21 cellular contexts compared by ENCODE assay signal in the genomic region with DNA sequence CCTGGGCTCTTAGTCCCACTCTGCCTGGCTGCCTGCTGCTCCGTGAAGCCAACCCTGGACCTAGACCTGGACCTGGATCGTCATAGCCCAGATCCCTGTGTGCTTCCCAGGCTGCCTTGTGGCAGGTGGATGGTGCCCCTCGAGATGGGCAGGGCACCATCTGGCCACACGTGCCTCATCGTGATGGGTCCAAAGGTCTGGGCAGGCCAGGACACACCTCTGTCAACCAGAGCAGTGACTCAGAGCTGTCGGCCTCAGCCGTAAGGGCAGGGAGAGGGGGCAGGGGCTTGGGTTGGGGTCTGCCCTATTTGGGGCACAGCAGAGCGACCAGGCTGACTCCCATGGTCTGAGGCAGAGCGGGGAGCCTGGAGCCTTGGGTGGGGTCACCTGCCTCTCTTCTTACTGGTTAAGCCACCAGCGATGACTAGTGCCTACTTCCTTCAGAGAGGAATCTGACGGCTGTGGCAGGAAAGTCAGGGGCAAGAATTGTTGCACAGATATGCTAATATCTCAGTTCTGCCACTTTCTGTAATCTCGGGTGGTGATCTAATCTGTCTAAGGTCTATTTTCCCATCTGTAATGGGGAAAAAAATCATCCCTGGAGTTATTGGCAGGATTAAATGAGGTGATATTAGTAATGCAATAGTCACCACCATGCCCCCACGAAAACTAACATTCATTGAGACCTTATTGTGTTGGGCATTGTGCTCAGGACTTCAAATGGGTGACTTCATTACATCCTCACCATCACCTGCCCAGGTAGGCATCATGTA. TPM values are rescaled to one million over a fixed set of nuclear protein-coding genes. Genes with fewer than 3 reads are reported as not detected.
DNase-seq lines count a peak whose midpoint lies in the region; ATAC-seq and TF ChIP-seq lines count a peak whose summit lies in the region.
"Had no signal": no experiment of that assay in that cellular context is flagged by ENCODE, and none has a peak within 500 bp of the region (broad histone marks: within the 10 kb centered on the region; RNA-seq: fewer than 3 reads in every experiment).

No MANE protein-coding gene starts in this region.

- H3K4me3 ChIP-seq in HEK293 (ENCODE audit: low read depth, low read length) (no peak overlapping the region), mammary epithelial cell (replicated peaks in 1 of 3; ENCODE audit: insufficient read depth in 1 of 3, low read depth in 2 of 3, low read length in 3 of 3) (no peak overlapping the region), mucosa of stomach (ENCODE audit: low read length) (no peak overlapping the region)
- H3K4me3 ChIP-seq: adrenal gland, right lobe of liver, SK-N-MC had no signal

- H3K9me3 ChIP-seq in CD4-positive, alpha-beta T cell (ENCODE audit: control insufficient read depth, low read length) = no peaks in the 10 kb centered on the region
- H3K9me3 ChIP-seq in HEK293 (ENCODE audit: control insufficient read depth, insufficient read depth, low read depth, low read length) (no peaks in the 10 kb centered on the region), mammary epithelial cell (replicated peaks; ENCODE audit: insufficient read depth, low read length) (no peaks in the 10 kb centered on the region), mucosa of stomach (ENCODE audit: control insufficient read depth, low read length) (no peaks in the 10 kb centered on the region)
- H3K9me3 ChIP-seq: adrenal gland, right lobe of liver had no signal

- ATAC-seq in CD4-positive, alpha-beta T cell (ENCODE audit: poor library complexity) = no peak
- ATAC-seq in GM21576 (IDR thresholded peaks at IDR 0.05; ENCODE audit: unreplicated experiment) = no peak

- in situ Hi-C loops in mammary epithelial cell (cut with MboI; ENCODE audit: low sequenced_read_pairs in 2 of 2) = no loop called here

- 24% methylated on average over 7 of the region's 13 CpGs for WGBS in mammary epithelial cell (ENCODE audit: low coverage, missing lambda C conversion rate)

- no peaks in the 10 kb centered on the region for H4K20me1 ChIP-seq in mammary epithelial cell (ENCODE audit: insufficient read depth, low read length)

- H3K4me1 ChIP-seq in HEK293 (ENCODE audit: control insufficient read depth, insufficient read depth, low read length) = no peaks in the 10 kb centered on the region; the same call in 1 of the 2 replicates
- peaks cover 47% of the 10 kb centered on the region for H3K4me1 ChIP-seq in mammary epithelial cell (ENCODE audit: insufficient read depth, low read length)
- H3K4me1 ChIP-seq in mucosa of stomach (ENCODE audit: control insufficient read depth, insufficient read depth, low read length) = peaks cover 70% of the 10 kb centered on the region

- no peaks in the 10 kb centered on the region for H3K9me3 Mint-ChIP-seq in CD4-positive, alpha-beta T cell
- H3K9me3 Mint-ChIP-seq: IgD-negative memory B cell had no signal

- peak overlapping the region; percentile 93 for H3K27ac Mint-ChIP-seq in CD4-positive, alpha-beta T cell

- peak overlapping the region; percentile 35 for H2AFZ ChIP-seq in mammary epithelial cell (ENCODE audit: low read depth, low read length)

- TF ChIP-seq CTCF in CD4-positive, alpha-beta T cell (IDR thresholded peaks at IDR 0.05) = no peak
- TF ChIP-seq CTCF in HEK293 (tag by site-specific recombination; IDR thresholded peaks at IDR 0.05) (no peak), mammary epithelial cell (conservative IDR thresholded peaks at IDR 0.05 in 1 of 2, IDR thresholded peaks at IDR 0.05 in 1 of 2; ENCODE audit: extremely low read depth in 1 of 2, insufficient read depth in 1 of 2, low read depth in 1 of 2, low read length in 2 of 2) (no peak)

- peaks cover 7% of the 10 kb centered on the region for H3K36me3 Mint-ChIP-seq in CD4-positive, alpha-beta T cell (ENCODE audit: low read depth)
- H3K36me3 Mint-ChIP-seq: IgD-negative memory B cell had no signal

- H3K4me2 ChIP-seq in mammary epithelial cell (ENCODE audit: insufficient read depth, low read depth, low read length) = peak overlapping the region; percentile 52

- CTCF ChIA-PET in CD4-positive, alpha-beta T cell (lab: Charles Lee) = no interaction called here
- CTCF ChIA-PET in HEK293 (lab: Yijun Ruan, JAX) = no interaction called here
- CTCF ChIA-PET in mammary epithelial cell (lab: Charles Lee; ENCODE audit: low non-redundant PET) = no interaction called here

- no peaks in the 10 kb centered on the region for H3K79me2 ChIP-seq in mammary epithelial cell (ENCODE audit: insufficient read depth, low read length)

- no peak for DNase-seq in CD4-positive, alpha-beta T cell
- peak; percentile 88 for DNase-seq in mammary epithelial cell
- no peak for DNase-seq in activated CD4-positive, alpha-beta T cell treated with anti-CD3 and anti-CD28 coated beads for 1 hour
- no peak for DNase-seq in NK-92 (lab: John Stamatoyannopoulos, UW; ENCODE audit: unreplicated experiment)
- no peak for DNase-seq in head of caudate nucleus
- DNase-seq: activated CD4-positive, alpha-beta T cell treated with anti-CD3 and anti-CD28 coated beads, Interleukin-2, amount 50 U/mL, for 48 hours; adrenal gland; caudate nucleus; effector CD8-positive, alpha-beta T cell; GF-D8; hypothalamus; midbrain; NCI-H2081 treated with DMSO at 0.1 percent for 48 hours; NCI-H526 had no signal

- H3K4me1 Mint-ChIP-seq in CD4-positive, alpha-beta T cell (ENCODE audit: low read depth) = peaks cover 57% of the 10 kb centered on the region

- intact Hi-C loops in CD4-positive, alpha-beta T cell (cut with DNase I, micrococcal nuclease) = no loop called here
- intact Hi-C loops in mammary epithelial cell (cut with micrococcal nuclease) (no loop called here), head of caudate nucleus (cut with DNase I) (no loop called here)

- dilution Hi-C loops in mammary epithelial cell (cut with HindIII; ENCODE audit: low sequenced_read_pairs) = no loop called here

- H3K27me3 Mint-ChIP-seq in CD4-positive, alpha-beta T cell = no peaks in the 10 kb centered on the region
- H3K27me3 Mint-ChIP-seq: IgD-negative memory B cell had no signal

- H3K36me3 ChIP-seq in HEK293 (ENCODE audit: control insufficient read depth in 2 of 2, insufficient read depth in 1 of 2, low read length in 2 of 2) = no peaks in the 10 kb centered on the region
- no peaks in the 10 kb centered on the region for H3K36me3 ChIP-seq in mammary epithelial cell (ENCODE audit: insufficient read depth, low read length)
- H3K36me3 ChIP-seq in mucosa of stomach (ENCODE audit: control insufficient read depth, insufficient read depth, low read length) = no peaks in the 10 kb centered on the region
- H3K36me3 ChIP-seq: adrenal gland, right lobe of liver had no signal

- no peak overlapping the region for H3K9ac ChIP-seq in mammary epithelial cell (ENCODE audit: insufficient read depth, low read length)
- peak overlapping the region; percentile 96 for H3K9ac ChIP-seq in mucosa of stomach (ENCODE audit: low read length)

- H3K27me3 ChIP-seq in CD4-positive, alpha-beta T cell (ENCODE audit: control insufficient read depth, insufficient read depth, low read length) = no peaks in the 10 kb centered on the region
- H3K27me3 ChIP-seq in mammary epithelial cell (ENCODE audit: insufficient read depth, low read length) (no peaks in the 10 kb centered on the region), mucosa of stomach (ENCODE audit: control insufficient read depth, insufficient read depth, low read length) (no peaks in the 10 kb centered on the region)
- H3K27me3 ChIP-seq: adrenal gland, right lobe of liver had no signal

- H3K4me3 Mint-ChIP-seq in CD4-positive, alpha-beta T cell = peak overlapping the region; percentile 8

- no TSS peak for BruUV-seq in mammary epithelial cell (replicated peaks; lab: Mats Ljungman, UMichigan)

- POLR2A ChIA-PET in CD4-positive, alpha-beta T cell (lab: Charles Lee) = interaction anchor here (7.0 kb wide), 1 partner anchor 13 kb away, joined by 185 read pairs; a partner anchor contains a TSS
- POLR2A ChIA-PET in HEK293 (lab: Yijun Ruan, JAX) = no interaction called here

- no peak overlapping the region for H3K27ac ChIP-seq in CD4-positive, alpha-beta T cell (ENCODE audit: low read depth, low read length)
- H3K27ac ChIP-seq in HEK293 (ENCODE audit: extremely low read depth, low read depth, low read length) = no peak overlapping the region
- H3K27ac ChIP-seq in mammary epithelial cell (ENCODE audit: insufficient read depth, low read depth, low read length) = peak overlapping the region; percentile 53
- H3K27ac ChIP-seq: adrenal gland, right lobe of liver, SK-N-MC had no signal

TF ChIP-seq in HEK293, 187 proteins besides CTCF, POLR2A, EP300 and RAD21:
- TF ChIP-seq ZNF37A (tag by site-specific recombination; IDR thresholded peaks at IDR 0.05) (no peak), ZNF837 (tag by site-specific recombination; IDR thresholded peaks at IDR 0.05) (no peak), ZNF664 (tag by site-specific recombination; IDR thresholded peaks at IDR 0.05) (peak; percentile 87)
TF ChIP-seq in HEK293: peak in this region for 1.

RNA-seq across cellular contexts. Expression of a gene that starts 3.2 kb away (rescaled TPM):
- total RNA-seq in CD4-positive, alpha-beta T cell = 1 to 10 TPM; 1.6 to 2.0 TPM
- total RNA-seq in mammary epithelial cell = under 1 TPM; under 0.01 to 0.21 TPM
- polyA plus RNA-seq in mammary epithelial cell = 0.01 TPM
- not detected for polyA minus RNA-seq in mammary epithelial cell
- total RNA-seq: omental fat pad had no signal
- polyA plus RNA-seq: IgD-negative memory B cell had no signal

RNA-seq across cellular contexts. Expression of a gene that starts 8.7 kb away (rescaled TPM):
- total RNA-seq in CD4-positive, alpha-beta T cell = 100 to 1,000 TPM; 208 to 217 TPM
- 10 to 100 TPM in 1 of 2 donors, 1 to 10 TPM in 1; 5.5 to 29.1 TPM for total RNA-seq in mammary epithelial cell
- 7.9 TPM for polyA plus RNA-seq in mammary epithelial cell
- polyA minus RNA-seq in mammary epithelial cell = 10.3 TPM

Comparison
In these comparisons a context has a peak if more than half of its experiments do, and no peak if none do; other contexts are left out.
1. RNA of a gene that starts 8.7 kb away (total RNA-seq): 208 to 217 TPM in CD4-positive, alpha-beta T cell; 5.5 to 29.1 TPM in mammary epithelial cell; every median in the first group is over 4 times any median in the second.